In the genomic region with DNA sequence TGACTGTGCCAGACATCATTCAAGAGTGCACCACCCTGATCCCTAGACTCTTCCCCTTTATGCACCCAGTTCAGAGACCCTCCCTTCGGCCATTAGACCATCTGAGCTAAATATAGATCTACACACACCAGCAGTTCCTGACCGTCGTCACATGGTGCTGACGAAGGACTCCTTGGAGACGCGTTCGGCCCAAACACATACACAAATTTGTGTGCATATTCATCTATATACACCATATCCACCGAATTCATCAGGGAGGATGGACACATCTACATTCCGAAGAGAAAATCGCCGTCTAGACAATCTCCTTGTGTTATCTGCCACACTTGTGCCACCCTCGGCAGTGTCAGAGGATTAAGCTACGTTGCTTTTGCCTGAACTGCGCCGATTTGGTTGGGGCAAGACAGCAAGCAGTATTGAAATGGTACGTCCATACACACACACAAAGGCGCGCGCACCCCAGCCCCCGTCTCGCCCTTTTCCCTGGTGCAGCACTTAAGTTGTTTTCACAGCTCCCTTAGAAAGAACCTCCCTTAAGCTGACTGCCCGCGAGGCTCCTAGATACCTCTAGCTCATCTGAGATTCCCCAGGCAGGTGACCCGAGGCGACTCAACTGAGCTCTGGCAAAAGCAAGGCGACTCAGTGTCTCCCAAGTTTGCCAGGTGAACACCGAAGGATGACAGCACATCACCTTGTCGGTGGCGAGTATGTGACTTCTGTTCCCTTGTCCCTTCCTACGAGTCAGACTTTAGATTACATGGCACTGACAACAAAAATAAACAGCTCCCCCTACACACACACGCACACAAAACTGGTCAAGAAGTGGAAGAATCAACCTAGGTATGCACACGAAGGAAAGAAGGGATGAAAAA, we compare ENCODE assay signal across 8 cellular contexts. TPM values are rescaled to one million over a fixed set of nuclear protein-coding genes. Genes with fewer than 3 reads are reported as not detected.
A peak's percentile ranks its signal among the peaks of the same experiment; 100 is the strongest.
DNase-seq lines count a peak whose midpoint lies in the region; ATAC-seq, FAIRE-seq and TF ChIP-seq lines count a peak whose summit lies in the region.

No MANE protein-coding gene starts in this region.

- peaks cover 3% of the 10 kb centered on the region; the same call in 1 of the 2 replicates for H3K4me1 ChIP-seq in Panc1 (ENCODE audit: control insufficient read depth, insufficient read depth, low read length)
- H3K4me1 ChIP-seq in adipocyte (ENCODE audit: control insufficient read depth, insufficient read depth, low read length), result peaks cover 24% of the 10 kb centered on the region
- peaks cover 0 to 14% (median 0%) of the 10 kb centered on the region in 3 donors for H3K4me1 ChIP-seq in pancreas

- CTCF ChIA-PET in Panc1 (lab: Charles Lee), result interaction anchor here (0.7 kb wide), 1 partner anchor 799 kb away, joined by 3 read pairs; no protein-coding TSS in a partner anchor

- in situ Hi-C loops in Panc1 (cut with HindIII; ENCODE audit: low pct_unique_long_range_greater_than_20kb, low sequenced_read_pairs), result no loop called here

- TF ChIP-seq CTCF in Panc1 (IDR thresholded peaks at IDR 0.05), result no peak
- no peak for TF ChIP-seq CTCF in pancreas (IDR thresholded peaks at IDR 0.05)

- DNase-seq in H7 (peak; percentile 30), Panc1 (ENCODE audit: low read depth, low spot score) (no peak), adipocyte (ENCODE audit: low read depth) (peak; percentile 12), left ventricle myocardium superior (peak; percentile 54), pancreas (peak in 5 of 6 donors; percentile 14 to 64 (median 48)), NCI-H446 treated with DMSO at 0.1 percent for 48 hours (lab: John Stamatoyannopoulos, UW) (no peak), NCI-H226 (no peak)

- H3K27me3 ChIP-seq in H7 (ENCODE audit: control insufficient read depth, insufficient read depth, low read length) (peaks cover 17% of the 10 kb centered on the region), Panc1 (ENCODE audit: control insufficient read depth, insufficient read depth, low read length) (peaks cover 20% of the 10 kb centered on the region), adipocyte (replicated peaks; ENCODE audit: control insufficient read depth, insufficient read depth, low read length) (no peaks in the 10 kb centered on the region), pancreas (no peaks in the 10 kb centered on the region)

- intact Hi-C loops in Panc1 (cut with micrococcal nuclease; ENCODE audit: unreplicated experiment), result no loop called here
- intact Hi-C loops in left ventricle myocardium superior (cut with micrococcal nuclease), result no loop called here
- intact Hi-C loops in pancreas (cut with DNase I), result no loop called here

- no peak for FAIRE-seq in pancreas (lab: Jason Lieb, UNC)

- H3K27ac ChIP-seq in Panc1 (ENCODE audit: low read length), result no peak overlapping the region
- peak overlapping the region; percentile 66 to 98 (median 86) for H3K27ac ChIP-seq in pancreas

- peak overlapping the region; percentile 54 for H3K4me3 ChIP-seq in H7 (ENCODE audit: insufficient read depth, low read depth, low read length)
- H3K4me3 ChIP-seq in Panc1 (ENCODE audit: low read depth in 2 of 2, low read length in 2 of 2), result peak overlapping the region; percentile 34 to 50; a peak in 3 of 4 replicates
- H3K4me3 ChIP-seq in adipocyte (ENCODE audit: low read length), result peak overlapping the region; percentile 92
- H3K4me3 ChIP-seq in pancreas, result peak overlapping the region; percentile 57 to 72 (median 64)

- WGBS in pancreas, 2 donors, result 0 to 1% methylated on average over 32 of the region's 32 CpGs

- BruUV-seq in Panc1 (replicated peaks; lab: Mats Ljungman, UMichigan), result no TSS peak

- POLR2A ChIA-PET in Panc1 (lab: Charles Lee), result no interaction called here

- H3K9ac ChIP-seq in adipocyte (ENCODE audit: low read length), result peak overlapping the region; percentile 75

- H3K9me3 ChIP-seq in Panc1 (ENCODE audit: control insufficient read depth, insufficient read depth, low read depth, low read length) (no peaks in the 10 kb centered on the region), adipocyte (ENCODE audit: control insufficient read depth, low read length) (no peaks in the 10 kb centered on the region), pancreas (no peaks in the 10 kb centered on the region)

- H3K36me3 ChIP-seq in H7 (replicated peaks; ENCODE audit: control insufficient read depth, insufficient read depth, low read length), result no peaks in the 10 kb centered on the region
- no peaks in the 10 kb centered on the region for H3K36me3 ChIP-seq in Panc1 (ENCODE audit: control insufficient read depth, insufficient read depth, low read length)
- no peaks in the 10 kb centered on the region for H3K36me3 ChIP-seq in adipocyte (ENCODE audit: control insufficient read depth, insufficient read depth, low read length, severe bottlenecking)
- no peaks in the 10 kb centered on the region for H3K36me3 ChIP-seq in pancreas

- ATAC-seq in Panc1, result peak; percentile 28; the same call in 1 of the 2 replicates
- ATAC-seq in left ventricle myocardium superior, result peak; percentile 58
- peak in 3 of 4 donors; percentile 1 to 40 (median 14) for ATAC-seq in pancreas
- ATAC-seq in HG03432 (IDR thresholded peaks at IDR 0.05; ENCODE audit: unreplicated experiment), result no peak

RNA-seq across cellular contexts. Expression of a gene that starts 1.0 kb away (rescaled TPM):
- total RNA-seq in H7 (2014; rRNA removed; shearing (Covaris generic)), result 4.0 and 6.1 TPM in 2 replicates
- total RNA-seq in Panc1 (2021; ENCODE audit: unreplicated experiment) (not detected), left ventricle myocardium superior (2.1 TPM), pancreas (1 to 10 TPM; 1.4 to 8.2 (median 3.1) TPM)
- not detected for polyA plus RNA-seq in Panc1 (2012; ENCODE audit: insufficient read length)
- polyA plus RNA-seq in pancreas, result 1 to 10 TPM; 2.9 to 6.4 TPM

Comparison
In these comparisons a context has a peak if more than half of its experiments do, and no peak if none do; other contexts are left out.
1. DNase-seq: peak in H7 (single experiment), adipocyte (single experiment), left ventricle myocardium superior (single experiment) and pancreas (5 of 6); none in Panc1 (single experiment), NCI-H446 treated with DMSO at 0.1 percent for 48 hours (single experiment) and NCI-H226 (single experiment).
2. H3K4me3 ChIP-seq: peak in every context shown above with its lines; median percentile 92 in adipocyte; 64 in pancreas; 54 in H7; 42 in Panc1.